Comparison of ENCODE assay signal across 8 cellular contexts in genomic region chr7:136635755-136636154, GRCh38.
"Had no signal": no experiment of that assay in that cellular context is flagged by ENCODE, and none has a peak within 500 bp of the region (broad histone marks: within the 10 kb centered on the region; RNA-seq: fewer than 3 reads in every experiment).

No MANE protein-coding gene starts in this region.

- H3K9ac ChIP-seq: GM23248 had no signal

- H2AFZ ChIP-seq: GM23248 had no signal

- H3K4me1 Mint-ChIP-seq: IgD-negative memory B cell had no signal

- H3K27ac Mint-ChIP-seq: H9, IgD-negative memory B cell had no signal

- H3K27ac ChIP-seq: GM23248, HL-60 had no signal

- H3K27me3 Mint-ChIP-seq: IgD-negative memory B cell had no signal

- H3K36me3 Mint-ChIP-seq: IgD-negative memory B cell had no signal

- H3K4me3 ChIP-seq: GM23248 had no signal

- H3K4me3 Mint-ChIP-seq: H9, IgD-negative memory B cell had no signal

- DNase-seq: GM23248, GOT3, H9, HCEC 1CT, KG1 had no signal

- FAIRE-seq: H54 had no signal
